13 cellular contexts compared by ENCODE assay signal in the genomic region with DNA sequence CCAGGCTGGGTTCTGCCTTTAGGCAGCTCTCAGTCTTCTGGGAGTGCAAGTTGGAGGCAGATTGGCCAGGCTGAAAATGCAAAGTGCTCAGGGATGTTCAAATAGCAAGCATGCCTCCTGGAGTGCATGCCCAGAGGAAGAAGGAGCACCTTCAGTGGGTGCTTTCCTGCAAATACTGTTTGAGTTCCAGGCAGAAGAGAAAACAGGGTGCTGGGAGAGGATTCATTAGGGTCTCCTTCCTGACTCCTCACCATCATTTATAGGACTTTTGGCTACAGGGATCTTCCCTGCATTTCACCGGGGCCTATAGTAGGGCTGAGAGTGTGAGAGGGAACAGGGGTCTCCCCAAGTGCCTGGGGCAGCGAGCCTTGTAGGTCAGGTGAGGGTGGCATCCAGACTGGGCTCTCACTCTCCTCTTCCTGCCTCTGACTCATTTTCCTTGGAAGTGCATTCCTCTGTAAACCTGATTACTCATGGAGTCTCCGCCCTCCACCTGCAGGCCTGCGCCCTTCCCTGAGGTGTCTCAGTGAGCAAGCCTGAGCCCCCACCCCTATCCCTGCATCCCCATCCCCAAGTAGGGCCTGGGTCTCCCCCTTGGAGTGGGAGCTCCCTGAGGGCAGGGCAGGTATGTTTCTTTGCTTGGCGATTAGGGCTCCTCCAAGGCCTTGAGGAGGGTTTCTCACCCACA. TPM values are rescaled to one million over a fixed set of nuclear protein-coding genes. Genes with fewer than 3 reads are reported as not detected.
A peak's percentile ranks its signal among the peaks of the same experiment; 100 is the strongest.
DNase-seq lines count a peak whose midpoint lies in the region; ATAC-seq and TF ChIP-seq lines count a peak whose summit lies in the region.
"Had no signal": no experiment of that assay in that cellular context is flagged by ENCODE, and none has a peak within 500 bp of the region (broad histone marks: within the 10 kb centered on the region; RNA-seq: fewer than 3 reads in every experiment).

No MANE protein-coding gene starts in this region.

- H3K36me3 ChIP-seq in MG63, result no peaks in the 10 kb centered on the region
- H3K36me3 ChIP-seq in mammary epithelial cell (ENCODE audit: insufficient read depth, low read length), result no peaks in the 10 kb centered on the region

- H3K27me3 ChIP-seq in MG63 (no peaks in the 10 kb centered on the region), mammary epithelial cell (ENCODE audit: insufficient read depth, low read length) (no peaks in the 10 kb centered on the region)

- H4K20me1 ChIP-seq in mammary epithelial cell (ENCODE audit: insufficient read depth, low read length), result no peaks in the 10 kb centered on the region

- ATAC-seq in GM21619 (IDR thresholded peaks at IDR 0.05; ENCODE audit: unreplicated experiment) (no peak), HG02759 (IDR thresholded peaks at IDR 0.05; ENCODE audit: unreplicated experiment) (no peak)

- H3K9me3 ChIP-seq in MG63 (no peaks in the 10 kb centered on the region), mammary epithelial cell (replicated peaks; ENCODE audit: insufficient read depth, low read length) (no peaks in the 10 kb centered on the region)

- in situ Hi-C loops in mammary epithelial cell (cut with MboI; ENCODE audit: low sequenced_read_pairs in 2 of 2), result no loop called here

- CTCF ChIA-PET in mammary epithelial cell (lab: Charles Lee; ENCODE audit: low non-redundant PET), result no interaction called here

- peaks cover 70% of the 10 kb centered on the region for H3K4me1 ChIP-seq in mammary epithelial cell (ENCODE audit: insufficient read depth, low read length)

- peak overlapping the region; percentile 81 for H3K9ac ChIP-seq in mammary epithelial cell (ENCODE audit: insufficient read depth, low read length)

- H3K4me1 Mint-ChIP-seq in neural crest cell, result peaks cover 4% of the 10 kb centered on the region

- intact Hi-C loops in mammary epithelial cell (cut with micrococcal nuclease), result no loop called here

- dilution Hi-C loops in mammary epithelial cell (cut with HindIII; ENCODE audit: low sequenced_read_pairs), result no loop called here

- peaks cover 30% of the 10 kb centered on the region for H3K79me2 ChIP-seq in mammary epithelial cell (ENCODE audit: insufficient read depth, low read length)

- no peak overlapping the region for H3K4me3 Mint-ChIP-seq in neural crest cell
- H3K4me3 Mint-ChIP-seq: nephron had no signal

- H2AFZ ChIP-seq in mammary epithelial cell (ENCODE audit: low read depth, low read length), result no peak overlapping the region

- peak; percentile 62 for DNase-seq in EL
- DNase-seq in MG63, result peak; percentile 28
- peak; percentile 89 for DNase-seq in mammary epithelial cell
- DNase-seq in neural crest cell (ENCODE audit: low read depth, low spot score), result no peak
- DNase-seq in substantia nigra (lab: John Stamatoyannopoulos, UW), result no peak
- no peak for DNase-seq in NCI-H2227 treated with DMSO at 0.1 percent for 48 hours (lab: John Stamatoyannopoulos, UW)
- DNase-seq: foreskin melanocyte, HCEC 1CT, KBM-7 had no signal

- TF ChIP-seq CTCF in mammary epithelial cell (conservative IDR thresholded peaks at IDR 0.05 in 1 of 2, IDR thresholded peaks at IDR 0.05 in 1 of 2; ENCODE audit: extremely low read depth in 1 of 2, insufficient read depth in 1 of 2, low read depth in 1 of 2, low read length in 2 of 2) (no peak), neural crest cell (conservative IDR thresholded peaks at IDR 0.05) (no peak)

- H3K27ac Mint-ChIP-seq in neural crest cell (ENCODE audit: unreplicated experiment), result peak overlapping the region; percentile 12

- H3K9me3 Mint-ChIP-seq in neural crest cell, result peaks cover 3% of the 10 kb centered on the region
- H3K9me3 Mint-ChIP-seq: nephron had no signal

- H3K27me3 Mint-ChIP-seq in neural crest cell (ENCODE audit: low read depth), result peaks cover 9% of the 10 kb centered on the region

- H3K27ac ChIP-seq in mammary epithelial cell (ENCODE audit: insufficient read depth, low read depth, low read length) (peak overlapping the region; percentile 92), substantia nigra (ENCODE audit: low read depth, low read length, poor library complexity, severe bottlenecking) (no peak overlapping the region)

- H3K4me3 ChIP-seq in MG63 (no peak overlapping the region), mammary epithelial cell (replicated peaks in 1 of 3; ENCODE audit: insufficient read depth in 1 of 3, low read depth in 2 of 3, low read length in 3 of 3) (peak overlapping the region in 1 of 3 experiments; percentile 4)

- 0% methylated on average over 3 of the region's 5 CpGs for WGBS in mammary epithelial cell (ENCODE audit: low coverage, missing lambda C conversion rate)

- no TSS peak for BruUV-seq in mammary epithelial cell (replicated peaks; lab: Mats Ljungman, UMichigan)

- no peaks in the 10 kb centered on the region for H3K36me3 Mint-ChIP-seq in neural crest cell (ENCODE audit: low read depth)

- H3K4me2 ChIP-seq in mammary epithelial cell (ENCODE audit: insufficient read depth, low read depth, low read length), result peak overlapping the region; percentile 59

RNA-seq across cellular contexts. Expression of a gene that starts 17.1 kb away (rescaled TPM):
- not detected in 2 replicates for total RNA-seq in MG63 (2014; rRNA removed; shearing (Covaris generic); ENCODE audit: low replicate concordance)
- total RNA-seq in mammary epithelial cell, result 100 to 1,000 TPM; 170 to 608 TPM
- 120 TPM for polyA plus RNA-seq in mammary epithelial cell
- polyA minus RNA-seq in mammary epithelial cell, result 1,186 TPM
- not detected in 2 replicates for total RNA-seq in neural crest cell
- total RNA-seq: SK-MEL-5 had no signal

RNA-seq across cellular contexts. Expression of a gene that starts 46.7 kb away (rescaled TPM):
- not detected in 2 replicates for total RNA-seq in MG63 (2014; rRNA removed; shearing (Covaris generic); ENCODE audit: low replicate concordance)
- total RNA-seq in mammary epithelial cell (under 1 TPM in 1 of 2 donors, not detected in 1; 0.17 TPM), neural crest cell (0.32 and 0.33 TPM in 2 replicates)
- polyA plus RNA-seq in mammary epithelial cell, result 0.20 TPM
- not detected for polyA minus RNA-seq in mammary epithelial cell
- total RNA-seq: SK-MEL-5 had no signal

Comparison
In these comparisons a context has a peak if more than half of its experiments do, and no peak if none do; other contexts are left out.
1. DNase-seq: peak in EL (single experiment), MG63 (single experiment) and mammary epithelial cell (single experiment); none in neural crest cell (single experiment), substantia nigra (0 of 49) and NCI-H2227 treated with DMSO at 0.1 percent for 48 hours (single experiment).
2. RNA of a gene that starts 17.1 kb away (total RNA-seq): 170 to 608 TPM in mammary epithelial cell; not detected in MG63 and not detected in neural crest cell; every median in the first group is over 100 times any median in the second.